Comparison of ENCODE assay signal across 31 cellular contexts in the genomic region with DNA sequence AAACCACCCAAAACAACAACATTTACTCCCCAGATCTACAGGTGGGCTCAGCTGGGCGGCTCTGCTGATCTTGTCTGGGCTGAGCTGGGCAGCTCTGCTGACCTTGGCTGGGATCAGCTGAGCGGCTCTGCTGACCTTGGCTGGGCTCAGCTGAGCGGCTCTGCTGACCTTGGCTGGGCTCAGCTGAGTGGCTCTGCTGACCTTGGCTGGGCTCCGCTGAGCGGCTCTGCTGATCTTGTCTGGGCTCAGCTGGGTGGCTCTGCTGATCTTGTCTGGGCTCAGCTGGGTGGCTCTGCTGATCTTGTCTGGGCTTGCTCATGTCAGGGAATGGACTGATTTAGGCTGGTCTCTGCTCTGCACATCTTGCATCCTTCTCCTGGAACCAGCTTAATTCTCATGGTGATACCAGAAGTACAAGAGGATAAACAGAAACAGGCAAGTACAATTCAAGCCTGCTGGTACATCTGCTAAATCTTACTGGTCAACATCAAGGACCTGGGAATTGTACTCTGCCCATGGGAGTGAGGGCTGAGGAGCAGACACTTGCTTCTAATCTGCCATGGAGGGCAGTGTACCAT.
"Had no signal": no experiment of that assay in that cellular context is flagged by ENCODE, and none has a peak within 500 bp of the region (broad histone marks: within the 10 kb centered on the region; RNA-seq: fewer than 3 reads in every experiment).

No MANE protein-coding gene starts in this region.

- H3K9me3 Mint-ChIP-seq: activated naive CD4-positive, alpha-beta T cell treated with anti-CD3 and anti-CD28 coated beads, Interleukin-2, amount 50 U/mL, for 24 hours; activated T-helper 1 cell treated with anti-CD3 and anti-CD28 coated beads, Interleukin-12 subunit alpha, Interleukin-12 subunit beta, Interleukin-2, Interleukin-4 antibody, amounts not matched to agents 30 ng/mL and 10 ng/mL and 1 ng/mL, durations not matched to agents 14 hours and 24 hours and 36 hours; activated T-helper 2 cell treated with anti-CD3 and anti-CD28 coated beads, Interferon-gamma antibody, Interleukin-2, Interleukin-4, amounts not matched to agents 10 μg/mL and 5 μg/mL and 100 μg/mL, durations not matched to agents 14 hours and 24 hours and 36 hours had no signal

- H3K27me3 Mint-ChIP-seq: activated naive CD8-positive, alpha-beta T cell treated with anti-CD3 and anti-CD28 coated beads for 36 hours had no signal

- H3K4me1 ChIP-seq: adrenal gland, body of pancreas, colonic mucosa had no signal

- H3K4me1 Mint-ChIP-seq: activated naive CD4-positive, alpha-beta T cell treated with anti-CD3 and anti-CD28 coated beads, Interleukin-2, amount 50 U/mL, for 24 hours; activated naive CD8-positive, alpha-beta T cell treated with anti-CD3 and anti-CD28 coated beads for 36 hours; activated naive CD8-positive, alpha-beta T cell treated with anti-CD3 and anti-CD28 coated beads, Interleukin-2, amount 50 U/mL, for 24 hours; WTC11 had no signal

- H3K4me3 Mint-ChIP-seq: activated CD8-positive, alpha-beta memory T cell treated with anti-CD3 and anti-CD28 coated beads, Interleukin-2, amount 10 ng/mL, durations not matched to agents 7 days and 5 days; activated CD8-positive, alpha-beta T cell treated with anti-CD3 and anti-CD28 coated beads, Interleukin-2, amount 10 ng/mL, durations not matched to agents 7 days and 5 days; activated naive CD4-positive, alpha-beta T cell treated with anti-CD3 and anti-CD28 coated beads for 36 hours; activated naive CD4-positive, alpha-beta T cell treated with anti-CD3 and anti-CD28 coated beads, Interleukin-2, amount 50 U/mL, for 24 hours; activated naive CD8-positive, alpha-beta T cell treated with anti-CD3 and anti-CD28 coated beads for 36 hours; activated naive CD8-positive, alpha-beta T cell treated with anti-CD3 and anti-CD28 coated beads, Interleukin-2, amount 50 U/mL, for 24 hours; activated T-helper 1 cell treated with anti-CD3 and anti-CD28 coated beads, Interleukin-12 subunit alpha, Interleukin-12 subunit beta, Interleukin-2, Interleukin-4 antibody, amounts not matched to agents 30 ng/mL and 10 ng/mL and 1 ng/mL, durations not matched to agents 14 hours and 24 hours and 36 hours; WTC11 had no signal

- H3K36me3 ChIP-seq: adrenal gland, colonic mucosa had no signal

- H3K36me3 Mint-ChIP-seq: activated CD8-positive, alpha-beta memory T cell treated with anti-CD3 and anti-CD28 coated beads, Interleukin-2, amount 10 ng/mL, durations not matched to agents 7 days and 5 days; activated naive CD4-positive, alpha-beta T cell treated with anti-CD3 and anti-CD28 coated beads, Interleukin-2, amount 50 U/mL, for 24 hours; activated naive CD8-positive, alpha-beta T cell treated with anti-CD3 and anti-CD28 coated beads for 36 hours had no signal

- DNase-seq: activated CD4-positive, alpha-beta T cell treated with anti-CD3 and anti-CD28 coated beads for 48 hours; activated CD4-positive, alpha-beta T cell treated with anti-CD3 and anti-CD28 coated beads, Interleukin-2, amount 50 U/mL, for 1 hour; activated CD4-positive, alpha-beta T cell treated with anti-CD3 and anti-CD28 coated beads, Interleukin-2, amount 50 U/mL, for 48 hours; activated CD8-positive, alpha-beta memory T cell treated with anti-CD3 and anti-CD28 coated beads, Interleukin-2, amount 10 ng/mL, durations not matched to agents 7 days and 5 days; activated CD8-positive, alpha-beta memory T cell treated with anti-CD3 and anti-CD28 coated beads, Interleukin-2, amount 50 U/mL, for 4 hours; activated CD8-positive, alpha-beta T cell treated with anti-CD3 and anti-CD28 coated beads, Interleukin-2, amount 10 ng/mL, durations not matched to agents 7 days and 5 days; activated effector memory CD4-positive, alpha-beta T cell treated with anti-CD3 and anti-CD28 coated beads, Interleukin-2, amount 50 U/mL, for 16 hours; activated naive CD4-positive, alpha-beta T cell treated with anti-CD3 and anti-CD28 coated beads for 36 hours; activated naive CD8-positive, alpha-beta T cell treated with anti-CD3 and anti-CD28 coated beads for 36 hours; activated naive CD8-positive, alpha-beta T cell treated with anti-CD3 and anti-CD28 coated beads, Interleukin-2, amount 50 U/mL, for 24 hours; activated T-cell treated with anti-CD3 and anti-CD28 coated beads, Interleukin-2, amount 50 U/mL, for 1 hour; activated T-cell treated with anti-CD3 and anti-CD28 coated beads, Interleukin-2, amount 50 U/mL, for 48 hours; adrenal gland; amygdala; aorta; body of pancreas; caudate nucleus; colonic mucosa; effector CD8-positive, alpha-beta T cell; foreskin fibroblast; head of caudate nucleus; T-helper 1 cell; T-helper 2 cell had no signal

- H3K27me3 ChIP-seq: adrenal gland, body of pancreas, colonic mucosa had no signal

- H3K9me3 ChIP-seq: colonic mucosa had no signal

- H3K4me3 ChIP-seq: adrenal gland, body of pancreas, colonic mucosa had no signal

- FAIRE-seq: endometrium, endothelial cell of umbilical vein, frontal cortex had no signal

- ATAC-seq: activated CD8-positive, alpha-beta memory T cell treated with anti-CD3 and anti-CD28 coated beads, Interleukin-2, amount 10 ng/mL, durations not matched to agents 7 days and 5 days; activated CD8-positive, alpha-beta T cell treated with anti-CD3 and anti-CD28 coated beads, Interleukin-2, amount 10 ng/mL, durations not matched to agents 7 days and 5 days; activated naive CD8-positive, alpha-beta T cell treated with anti-CD3 and anti-CD28 coated beads, Interleukin-2, amount 50 U/mL, for 24 hours; body of pancreas; WTC11 had no signal

- H3K27ac ChIP-seq: adrenal gland, body of pancreas, colonic mucosa, epithelial cell of prostate had no signal

- H3K27ac Mint-ChIP-seq: activated CD8-positive, alpha-beta memory T cell treated with anti-CD3 and anti-CD28 coated beads, Interleukin-2, amount 10 ng/mL, durations not matched to agents 7 days and 5 days; activated CD8-positive, alpha-beta T cell treated with anti-CD3 and anti-CD28 coated beads, Interleukin-2, amount 10 ng/mL, durations not matched to agents 7 days and 5 days; activated naive CD4-positive, alpha-beta T cell treated with anti-CD3 and anti-CD28 coated beads for 36 hours; activated naive CD4-positive, alpha-beta T cell treated with anti-CD3 and anti-CD28 coated beads, Interleukin-2, amount 50 U/mL, for 24 hours; activated naive CD8-positive, alpha-beta T cell treated with anti-CD3 and anti-CD28 coated beads for 36 hours; activated naive CD8-positive, alpha-beta T cell treated with anti-CD3 and anti-CD28 coated beads, Interleukin-2, amount 50 U/mL, for 24 hours; activated T-helper 1 cell treated with anti-CD3 and anti-CD28 coated beads, Interleukin-12 subunit alpha, Interleukin-12 subunit beta, Interleukin-2, Interleukin-4 antibody, amounts not matched to agents 30 ng/mL and 10 ng/mL and 1 ng/mL, durations not matched to agents 14 hours and 24 hours and 36 hours; activated T-helper 2 cell treated with anti-CD3 and anti-CD28 coated beads, Interferon-gamma antibody, Interleukin-2, Interleukin-4, amounts not matched to agents 10 μg/mL and 5 μg/mL and 100 μg/mL, durations not matched to agents 14 hours and 24 hours and 36 hours; WTC11 had no signal
